9 cellular contexts compared by ENCODE assay signal in the genomic region with DNA sequence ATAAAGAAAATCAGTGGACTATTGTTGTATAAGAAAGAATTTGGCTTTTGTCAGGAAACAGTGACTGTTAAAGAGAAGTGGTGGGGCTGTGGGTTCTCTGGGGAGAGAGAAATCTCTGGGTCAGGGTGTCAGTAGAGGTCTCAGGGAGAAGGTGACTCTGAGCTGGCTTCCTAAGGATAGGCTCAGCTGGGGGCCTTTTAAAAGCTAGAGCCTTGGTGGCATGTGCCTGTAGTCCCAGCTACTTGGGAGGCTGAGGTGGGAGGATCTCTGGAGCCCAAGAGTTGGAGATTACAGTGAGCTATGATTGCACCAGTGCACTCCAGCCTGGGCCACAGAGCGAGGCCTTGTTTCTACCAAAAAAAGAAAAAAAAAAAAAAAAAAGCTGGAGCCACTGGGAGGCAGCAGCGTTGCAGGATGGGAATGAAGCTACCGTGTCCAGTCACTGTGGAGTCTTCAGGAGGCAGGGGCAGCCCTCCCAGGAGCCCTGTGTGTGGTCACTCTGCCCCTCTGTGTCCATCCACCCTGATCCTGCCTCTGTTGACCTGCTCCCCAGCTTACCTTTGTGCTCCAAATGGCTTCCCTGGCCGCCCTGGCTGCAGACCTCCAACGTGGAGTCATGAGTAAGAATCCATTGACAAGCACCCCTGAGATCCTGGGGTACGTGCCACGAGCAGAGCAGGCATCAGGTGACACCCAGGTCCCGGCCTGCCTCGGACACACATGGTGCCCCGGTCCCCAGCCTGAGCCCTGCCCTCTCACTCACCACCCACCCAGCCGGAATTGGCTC. TPM values are rescaled to one million over a fixed set of nuclear protein-coding genes. Genes with fewer than 3 reads are reported as not detected.
A peak's percentile ranks its signal among the peaks of the same experiment; 100 is the strongest.
DNase-seq lines count a peak whose midpoint lies in the region; ATAC-seq and TF ChIP-seq lines count a peak whose summit lies in the region.
"Had no signal": no experiment of that assay in that cellular context is flagged by ENCODE, and none has a peak within 500 bp of the region (broad histone marks: within the 10 kb centered on the region; RNA-seq: fewer than 3 reads in every experiment).

No MANE protein-coding gene starts in this region.

- ATAC-seq in SK-N-SH treated with all-trans-retinoic acid at 6 μM for 48 hours: peak; percentile 71
- ATAC-seq in naive thymus-derived CD8-positive, alpha-beta T cell: no peak

- intact Hi-C loops in spleen (cut with DNase I; ENCODE audit: low total_unique reads): no loop called here

- H3K27me3 Mint-ChIP-seq in naive thymus-derived CD8-positive, alpha-beta T cell: no peaks in the 10 kb centered on the region

- TF ChIP-seq POLR2A in spleen (IDR thresholded peaks at IDR 0.05): no peak

- POLR2A ChIA-PET in naive thymus-derived CD8-positive, alpha-beta T cell (lab: Charles Lee): interaction anchor here (0.6 kb wide), 1 partner anchor 192 kb away, joined by 4 read pairs; no protein-coding TSS in a partner anchor

- H3K36me3 Mint-ChIP-seq in naive thymus-derived CD8-positive, alpha-beta T cell: peaks cover 0 to 6% (median 2%) of the 10 kb centered on the region in 3 donors

- H3K9me3 Mint-ChIP-seq in naive thymus-derived CD8-positive, alpha-beta T cell: no peaks in the 10 kb centered on the region

- no peak overlapping the region for H3K4me3 Mint-ChIP-seq in naive thymus-derived CD8-positive, alpha-beta T cell

- DNase-seq in HCEC 1CT (peak; percentile 58), fibroblast of villous mesenchyme (ENCODE audit: low read depth) (peak; percentile 28), substantia nigra (lab: John Stamatoyannopoulos, UW) (peak in 17 of 49 donors; percentile 5 to 74 (median 30)), spleen (no peak)
- DNase-seq in activated T-cell treated with anti-CD3 and anti-CD28 coated beads, Interleukin-2, amount 50 U/mL, for 1 hour: no peak
- DNase-seq in activated CD4-positive, alpha-beta T cell treated with anti-CD3 and anti-CD28 coated beads for 4 hours: no peak
- DNase-seq in naive thymus-derived CD8-positive, alpha-beta T cell: no peak
- DNase-seq: MM.1S had no signal

- H3K27ac ChIP-seq in substantia nigra (ENCODE audit: low read depth, low read length, poor library complexity, severe bottlenecking) (peak overlapping the region; percentile 77), spleen (no peak overlapping the region)

- 81 to 88% (median 84%) methylated on average over 7 to 11 of the region's 11 CpGs for WGBS in spleen, 5 donors

- TF ChIP-seq CTCF in fibroblast of villous mesenchyme (IDR thresholded peaks at IDR 0.05; ENCODE audit: insufficient read depth, low read depth, low read length) (peak; percentile 30), spleen (IDR thresholded peaks at IDR 0.05 in 8 of 11, conservative IDR thresholded peaks at IDR 0.05 in 3 of 11) (no peak)

- peaks cover 0 to 11% (median 0%) of the 10 kb centered on the region in 6 donors for H3K36me3 ChIP-seq in spleen

- peaks cover 4 to 13% (median 8%) of the 10 kb centered on the region in 4 donors for H3K4me1 Mint-ChIP-seq in naive thymus-derived CD8-positive, alpha-beta T cell

- no peaks in the 10 kb centered on the region for H3K27me3 ChIP-seq in spleen (replicated peaks in 1 of 7)

- H3K4me3 ChIP-seq in fibroblast of villous mesenchyme (ENCODE audit: low read depth, low read length) (no peak overlapping the region), spleen (no peak overlapping the region)

- H3K4me1 ChIP-seq in spleen: peaks cover 0 to 11% (median 7%) of the 10 kb centered on the region in 6 donors

- no peaks in the 10 kb centered on the region for H3K9me3 ChIP-seq in spleen

- no peak overlapping the region for H3K27ac Mint-ChIP-seq in naive thymus-derived CD8-positive, alpha-beta T cell

TF ChIP-seq in SK-N-SH treated with all-trans-retinoic acid at 6 μM for 48 hours, 23 proteins besides CTCF, POLR2A, EP300 and RAD21:
- TF ChIP-seq ZC3H10 (CRISPR knock-in tag; IDR thresholded peaks at IDR 0.05) (no peak), PPARA (CRISPR knock-in tag; IDR thresholded peaks at IDR 0.05; ENCODE audit: borderline replicate concordance) (no peak), BACH2 (CRISPR knock-in tag; IDR thresholded peaks at IDR 0.05; ENCODE audit: borderline replicate concordance) (no peak), ZFP30 (CRISPR knock-in tag; IDR thresholded peaks at IDR 0.05) (no peak), TOX (CRISPR knock-in tag; IDR thresholded peaks at IDR 0.05; ENCODE audit: borderline replicate concordance) (no peak), RARB (CRISPR knock-in tag; IDR thresholded peaks at IDR 0.05) (no peak), ISL1 (CRISPR knock-in tag; IDR thresholded peaks at IDR 0.05) (no peak), OSR1 (CRISPR knock-in tag; IDR thresholded peaks at IDR 0.05) (no peak), ARNTL (CRISPR knock-in tag; IDR thresholded peaks at IDR 0.05; ENCODE audit: borderline replicate concordance, low read depth) (no peak), CSDC2 (CRISPR knock-in tag; IDR thresholded peaks at IDR 0.05) (no peak), SNAI2 (CRISPR knock-in tag; IDR thresholded peaks at IDR 0.05) (no peak), ZNF70 (CRISPR knock-in tag; IDR thresholded peaks at IDR 0.05) (no peak), ZNF565 (CRISPR knock-in tag; conservative IDR thresholded peaks at IDR 0.05; ENCODE audit: low read depth) (no peak)
- TF ChIP-seq, protein P1, sequence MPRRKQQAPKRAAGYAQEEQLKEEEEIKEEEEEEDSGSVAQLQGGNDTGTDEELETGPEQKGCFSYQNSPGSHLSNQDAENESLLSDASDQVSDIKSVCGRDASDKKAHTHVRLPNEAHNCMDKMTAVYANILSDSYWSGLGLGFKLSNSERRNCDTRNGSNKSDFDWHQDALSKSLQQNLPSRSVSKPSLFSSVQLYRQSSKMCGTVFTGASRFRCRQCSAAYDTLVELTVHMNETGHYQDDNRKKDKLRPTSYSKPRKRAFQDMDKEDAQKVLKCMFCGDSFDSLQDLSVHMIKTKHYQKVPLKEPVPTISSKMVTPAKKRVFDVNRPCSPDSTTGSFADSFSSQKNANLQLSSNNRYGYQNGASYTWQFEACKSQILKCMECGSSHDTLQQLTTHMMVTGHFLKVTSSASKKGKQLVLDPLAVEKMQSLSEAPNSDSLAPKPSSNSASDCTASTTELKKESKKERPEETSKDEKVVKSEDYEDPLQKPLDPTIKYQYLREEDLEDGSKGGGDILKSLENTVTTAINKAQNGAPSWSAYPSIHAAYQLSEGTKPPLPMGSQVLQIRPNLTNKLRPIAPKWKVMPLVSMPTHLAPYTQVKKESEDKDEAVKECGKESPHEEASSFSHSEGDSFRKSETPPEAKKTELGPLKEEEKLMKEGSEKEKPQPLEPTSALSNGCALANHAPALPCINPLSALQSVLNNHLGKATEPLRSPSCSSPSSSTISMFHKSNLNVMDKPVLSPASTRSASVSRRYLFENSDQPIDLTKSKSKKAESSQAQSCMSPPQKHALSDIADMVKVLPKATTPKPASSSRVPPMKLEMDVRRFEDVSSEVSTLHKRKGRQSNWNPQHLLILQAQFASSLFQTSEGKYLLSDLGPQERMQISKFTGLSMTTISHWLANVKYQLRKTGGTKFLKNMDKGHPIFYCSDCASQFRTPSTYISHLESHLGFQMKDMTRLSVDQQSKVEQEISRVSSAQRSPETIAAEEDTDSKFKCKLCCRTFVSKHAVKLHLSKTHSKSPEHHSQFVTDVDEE (CRISPR knock-in tag; IDR thresholded peaks at IDR 0.05): no peak
- TF ChIP-seq, protein P2, sequence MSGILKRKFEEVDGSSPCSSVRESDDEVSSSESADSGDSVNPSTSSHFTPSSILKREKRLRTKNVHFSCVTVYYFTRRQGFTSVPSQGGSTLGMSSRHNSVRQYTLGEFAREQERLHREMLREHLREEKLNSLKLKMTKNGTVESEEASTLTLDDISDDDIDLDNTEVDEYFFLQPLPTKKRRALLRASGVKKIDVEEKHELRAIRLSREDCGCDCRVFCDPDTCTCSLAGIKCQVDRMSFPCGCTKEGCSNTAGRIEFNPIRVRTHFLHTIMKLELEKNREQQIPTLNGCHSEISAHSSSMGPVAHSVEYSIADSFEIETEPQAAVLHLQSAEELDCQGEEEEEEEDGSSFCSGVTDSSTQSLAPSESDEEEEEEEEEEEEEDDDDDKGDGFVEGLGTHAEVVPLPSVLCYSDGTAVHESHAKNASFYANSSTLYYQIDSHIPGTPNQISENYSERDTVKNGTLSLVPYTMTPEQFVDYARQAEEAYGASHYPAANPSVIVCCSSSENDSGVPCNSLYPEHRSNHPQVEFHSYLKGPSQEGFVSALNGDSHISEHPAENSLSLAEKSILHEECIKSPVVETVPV (CRISPR knock-in tag; IDR thresholded peaks at IDR 0.05): no peak
TF ChIP-seq in SK-N-SH treated with all-trans-retinoic acid at 6 μM for 48 hours: peak in this region for 0.

RNA-seq across cellular contexts. Expression of gene MIF, which starts 5.4 kb away (rescaled TPM):
- 133 and 161 TPM in 2 replicates for total RNA-seq in fibroblast of villous mesenchyme
- total RNA-seq in spleen: 100 to 1,000 TPM; 168 to 346 (median 211) TPM
- polyA plus RNA-seq in spleen: 100 to 1,000 TPM; 421 to 580 (median 501) TPM
- 100 to 1,000 TPM; 206 to 208 TPM for total RNA-seq in naive thymus-derived CD8-positive, alpha-beta T cell
- 1,000 to 10,000 TPM; 1,088 to 1,264 (median 1,247) TPM for polyA plus RNA-seq in naive thymus-derived CD8-positive, alpha-beta T cell

RNA-seq across cellular contexts. Expression of gene SLC2A11, which starts 31.1 kb away (rescaled TPM):
- total RNA-seq in fibroblast of villous mesenchyme: 12.2 and 15.1 TPM in 2 replicates
- 10 to 100 TPM; 12.0 to 21.7 (median 16.9) TPM for total RNA-seq in spleen
- 10 to 100 TPM; 15.6 to 23.5 (median 16.2) TPM for polyA plus RNA-seq in spleen
- total RNA-seq in naive thymus-derived CD8-positive, alpha-beta T cell: 10 to 100 TPM; 22.7 to 23.6 TPM
- polyA plus RNA-seq in naive thymus-derived CD8-positive, alpha-beta T cell: 1 to 10 TPM; 3.6 to 8.5 (median 6.3) TPM

RNA-seq across cellular contexts. Expression of gene DERL3, which starts 50.0 kb away (rescaled TPM):
- 0.32 and 0.86 TPM in 2 replicates for total RNA-seq in fibroblast of villous mesenchyme
- total RNA-seq in spleen: 10 to 100 TPM; 10.2 to 62.8 (median 30.4) TPM
- polyA plus RNA-seq in spleen: 10 to 100 TPM; 16.1 to 18.8 (median 17.9) TPM
- 1 to 10 TPM; 1.7 to 2.0 TPM for total RNA-seq in naive thymus-derived CD8-positive, alpha-beta T cell
- not detected for polyA plus RNA-seq in naive thymus-derived CD8-positive, alpha-beta T cell

Comparison
In these comparisons a context has a peak if more than half of its experiments do, and no peak if none do; other contexts are left out.
1. DNase-seq: peak in HCEC 1CT (single experiment) and fibroblast of villous mesenchyme (single experiment); none in activated T-cell treated with anti-CD3 and anti-CD28 coated beads, Interleukin-2, amount 50 U/mL, for 1 hour (single experiment), spleen (single experiment), activated CD4-positive, alpha-beta T cell treated with anti-CD3 and anti-CD28 coated beads for 4 hours (0 of 2) and naive thymus-derived CD8-positive, alpha-beta T cell (0 of 10).